9 cellular contexts compared by ENCODE assay signal in genomic region chr3:24088782-24089181, GRCh38.
DNase-seq lines count a peak whose midpoint lies in the region; ATAC-seq and TF ChIP-seq lines count a peak whose summit lies in the region.
"Had no signal": no experiment of that assay in that cellular context is flagged by ENCODE, and none has a peak within 500 bp of the region (broad histone marks: within the 10 kb centered on the region; RNA-seq: fewer than 3 reads in every experiment).

No MANE protein-coding gene starts in this region.

- TF ChIP-seq CTCF in AG09319 (IDR thresholded peaks at IDR 0.05; ENCODE audit: low read depth, low read length), result peak; percentile 48
- TF ChIP-seq CTCF in LNCAP (IDR thresholded peaks at IDR 0.05), result peak; percentile 29; the same call in 1 of the 2 replicates

- H3K4me1 Mint-ChIP-seq in T-cell, result no peaks in the 10 kb centered on the region

- H3K36me3 Mint-ChIP-seq in T-cell, result no peaks in the 10 kb centered on the region

- H3K27ac Mint-ChIP-seq in T-cell, result no peak overlapping the region
- H3K27ac Mint-ChIP-seq: activated T-helper 1 cell treated with anti-CD3 and anti-CD28 coated beads, Interleukin-12 subunit alpha, Interleukin-12 subunit beta, Interleukin-2, Interleukin-4 antibody, amounts not matched to agents 30 ng/mL and 10 ng/mL and 1 ng/mL, durations not matched to agents 14 hours and 24 hours and 36 hours had no signal

- no peaks in the 10 kb centered on the region for H3K27me3 Mint-ChIP-seq in T-cell

- DNase-seq in AG09319 (ENCODE audit: extremely low read depth, low read depth) (no peak), fibroblast of gingiva (ENCODE audit: low read depth) (peak; percentile 40), RPMI8226 (no peak), T-cell (no peak), NCI-H446 treated with DMSO at 0.1 percent for 48 hours (lab: John Stamatoyannopoulos, UW) (no peak), NCI-H524 treated with DMSO at 0.1 percent for 48 hours (lab: John Stamatoyannopoulos, UW) (no peak)

- no peak overlapping the region for H3K4me3 Mint-ChIP-seq in T-cell
- H3K4me3 Mint-ChIP-seq: activated T-helper 1 cell treated with anti-CD3 and anti-CD28 coated beads, Interleukin-12 subunit alpha, Interleukin-12 subunit beta, Interleukin-2, Interleukin-4 antibody, amounts not matched to agents 30 ng/mL and 10 ng/mL and 1 ng/mL, durations not matched to agents 14 hours and 24 hours and 36 hours had no signal

- CTCF ChIA-PET in T-cell (lab: Charles Lee), result interaction anchor here in 1 of 2 donors (0.9 kb wide), 1 partner anchor 10 kb away, joined by 3 read pairs; no protein-coding TSS in a partner anchor

- H3K9me3 Mint-ChIP-seq in T-cell, result no peaks in the 10 kb centered on the region
- H3K9me3 Mint-ChIP-seq: activated T-helper 1 cell treated with anti-CD3 and anti-CD28 coated beads, Interleukin-12 subunit alpha, Interleukin-12 subunit beta, Interleukin-2, Interleukin-4 antibody, amounts not matched to agents 30 ng/mL and 10 ng/mL and 1 ng/mL, durations not matched to agents 14 hours and 24 hours and 36 hours had no signal

- ATAC-seq in GM19351 (IDR thresholded peaks at IDR 0.05; ENCODE audit: unreplicated experiment) (peak; percentile 94), T-cell (replicated peaks in 1 of 4) (no peak)

- POLR2A ChIA-PET in T-cell (lab: Charles Lee), result no interaction called here
